Comparison of ENCODE assay signal across 8 cellular contexts in the genomic region with DNA sequence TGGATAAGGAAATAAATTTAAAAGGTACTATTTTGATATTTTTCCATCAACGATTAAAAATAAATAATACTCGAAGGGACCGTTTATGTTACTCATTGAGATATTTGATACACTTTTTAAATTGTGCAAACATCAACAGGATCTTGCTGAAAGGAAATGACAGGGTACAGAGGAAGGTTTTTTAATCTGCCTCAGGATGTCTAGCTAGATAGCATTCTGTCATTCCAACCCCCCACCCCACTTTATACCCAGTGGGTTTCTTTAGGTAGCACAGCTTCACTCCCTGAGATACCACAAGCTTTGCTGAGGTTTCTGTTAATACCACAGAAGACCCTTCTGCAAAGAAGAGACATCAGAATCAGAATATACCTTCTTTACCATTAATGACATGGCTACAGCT. TPM values are rescaled to one million over a fixed set of nuclear protein-coding genes. Genes with fewer than 3 reads are reported as not detected.
DNase-seq lines count a peak whose midpoint lies in the region; ATAC-seq, FAIRE-seq and TF ChIP-seq lines count a peak whose summit lies in the region.

No MANE protein-coding gene starts in this region.

- peaks cover 0 to 5% of the 10 kb centered on the region in 2 donors for H3K27me3 Mint-ChIP-seq in T-cell

- peaks cover 57% of the 10 kb centered on the region for H3K79me2 ChIP-seq in GM23248 (ENCODE audit: insufficient read depth)

- H4K20me1 ChIP-seq in GM23248 (ENCODE audit: insufficient read depth): no peaks in the 10 kb centered on the region

- no peaks in the 10 kb centered on the region for H3K36me3 ChIP-seq in GM23248 (ENCODE audit: low read depth)
- H3K36me3 ChIP-seq in esophagus squamous epithelium: no peaks in the 10 kb centered on the region
- no peaks in the 10 kb centered on the region for H3K36me3 ChIP-seq in pancreas

- no peak for DNase-seq in GM23248
- DNase-seq in T-cell: peak in 4 of 34 experiments; percentile 2 to 9 (median 4)
- no peak for DNase-seq in esophagus squamous epithelium (lab: John Stamatoyannopoulos, UW)
- no peak for DNase-seq in pancreas
- DNase-seq in islet precursor cell: no peak
- no peak for DNase-seq in HPDE6-E6E7 (ENCODE audit: extremely low spot score)
- DNase-seq in midbrain (lab: John Stamatoyannopoulos, UW): no peak

- peak overlapping the region; percentile 83 for H3K27ac ChIP-seq in GM23248
- H3K27ac ChIP-seq in esophagus squamous epithelium: peak overlapping the region; percentile 90 to 97 (median 94)
- peak overlapping the region; percentile 53 to 91 (median 78) for H3K27ac ChIP-seq in pancreas

- H3K4me3 ChIP-seq in GM23248 (peak overlapping the region; percentile 82), esophagus squamous epithelium (peak overlapping the region; percentile 69 to 95 (median 82)), pancreas (peak overlapping the region in 3 of 4 donors; percentile 57 to 76 (median 66))

- in situ Hi-C loops in GM23248 (cut with MboI): loop anchor here (5.0 kb wide), 1 partner anchor 92 kb away; no protein-coding TSS in a partner anchor

- H3K27me3 ChIP-seq in GM23248 (replicated peaks; ENCODE audit: insufficient read depth) (no peaks in the 10 kb centered on the region), esophagus squamous epithelium (no peaks in the 10 kb centered on the region), pancreas (no peaks in the 10 kb centered on the region)

- TF ChIP-seq POLR2A in esophagus squamous epithelium (IDR thresholded peaks at IDR 0.05): no peak

- H3K4me2 ChIP-seq in GM23248 (ENCODE audit: unreplicated experiment): peak overlapping the region; percentile 99

- peaks cover 6 to 19% (median 7%) of the 10 kb centered on the region in 3 donors for H3K9me3 Mint-ChIP-seq in T-cell

- TF ChIP-seq CTCF in esophagus squamous epithelium (IDR thresholded peaks at IDR 0.05): no peak
- TF ChIP-seq CTCF in pancreas (IDR thresholded peaks at IDR 0.05): no peak

- no peaks in the 10 kb centered on the region for H3K9me3 ChIP-seq in GM23248 (ENCODE audit: low read depth)
- peaks cover 0 to 4% (median 0%) of the 10 kb centered on the region in 3 donors for H3K9me3 ChIP-seq in esophagus squamous epithelium
- no peaks in the 10 kb centered on the region for H3K9me3 ChIP-seq in pancreas

- no peak for FAIRE-seq in pancreas (lab: Jason Lieb, UNC)

- peak in 1 of 4 experiments; percentile 38 for ATAC-seq in T-cell (replicated peaks in 1 of 4)
- no peak for ATAC-seq in pancreas
- ATAC-seq in HG02840 (IDR thresholded peaks at IDR 0.05; ENCODE audit: low FRiP score, unreplicated experiment): no peak

- H3K4me1 ChIP-seq in GM23248 (ENCODE audit: insufficient read depth): peaks cover 45% of the 10 kb centered on the region
- H3K4me1 ChIP-seq in esophagus squamous epithelium: peaks cover 29 to 75% (median 31%) of the 10 kb centered on the region in 3 donors
- peaks cover 0 to 16% (median 3%) of the 10 kb centered on the region in 3 donors for H3K4me1 ChIP-seq in pancreas

- peaks cover 46% of the 10 kb centered on the region for H3F3A ChIP-seq in GM23248 (ENCODE audit: insufficient read depth)

- H3K9me2 ChIP-seq in GM23248 (ENCODE audit: insufficient read depth): no peaks in the 10 kb centered on the region

- 1% methylated on average over 3 of the region's 3 CpGs for WGBS in GM23248 (ENCODE audit: low coverage in 1 of 2, low lambda C conversion rate in 2 of 2, missing lambda C conversion rate in 2 of 2), 2 experiments
- WGBS in esophagus squamous epithelium, 2 donors: 6 to 13% methylated on average over 3 of the region's 3 CpGs
- 1 to 2% methylated on average over 3 of the region's 3 CpGs for WGBS in pancreas, 2 donors

- POLR2A ChIA-PET in T-cell (lab: Charles Lee): interaction anchor here in 1 of 2 donors (0.6 kb wide), 1 partner anchor 143 kb away, joined by 3 read pairs; no protein-coding TSS in a partner anchor

- H3K4me3 Mint-ChIP-seq in T-cell: peak overlapping the region; percentile 78 to 85 (median 79)

- H3K36me3 Mint-ChIP-seq in T-cell: peaks cover 21% of the 10 kb centered on the region

- no peak overlapping the region for H3K27ac Mint-ChIP-seq in T-cell

- CTCF ChIA-PET in T-cell (lab: Charles Lee): no interaction called here

- intact Hi-C loops in esophagus squamous epithelium (cut with DNase I): no loop called here
- intact Hi-C loops in pancreas (cut with DNase I): no loop called here

- H3K9ac ChIP-seq in GM23248: peak overlapping the region; percentile 92

- peak overlapping the region; percentile 82 for H2AFZ ChIP-seq in GM23248

- peaks cover 24 to 46% (median 32%) of the 10 kb centered on the region in 3 donors for H3K4me1 Mint-ChIP-seq in T-cell

RNA-seq across cellular contexts. Expression of a gene that starts 1.2 kb away (rescaled TPM):
- 39.0 and 41.9 TPM in 2 replicates for total RNA-seq in GM23248 (2014; rRNA removed; shearing (Covaris generic))
- polyA plus RNA-seq in GM23248 (2016; fragmentation: Nextera tagmentation; extraction: Ambion mirVana) (39.4 and 40.4 TPM in 2 replicates), pancreas (1 to 10 TPM; 2.7 to 3.1 TPM)
- total RNA-seq in T-cell (10 to 100 TPM; 31.9 to 50.3 (median 36.7) TPM), esophagus squamous epithelium (10 to 100 TPM; 25.1 to 76.9 (median 45.1) TPM), pancreas (10 to 100 TPM in 2 of 6 donors, 1 to 10 TPM in 4; 5.9 to 19.0 (median 8.9) TPM)
